ENCODE assay signal across 1 cellular context in genomic region chrX:153941331-153942252, GRCh38.
TF ChIP-seq lines count a peak whose summit lies in the region.

No MANE protein-coding gene starts in this region.

TF ChIP-seq in K562, 482 proteins besides CTCF, POLR2A, EP300 and RAD21 (continues in another document):
- TF ChIP-seq USF2 (CRISPR knock-in tag; IDR thresholded peaks at IDR 0.05) (0 out of 2 replicates have a peak, but pooled peaks have one; percentile 9), ZNF316 (IDR thresholded peaks at IDR 0.05) (peak; percentile 28; the same call in 1 of the 2 replicates), HDAC1 (IDR thresholded peaks at IDR 0.05) (0 out of 4 replicates have a peak, but pooled peaks of 1 of the 2 experiments have one; percentile 17), L3MBTL2 (IDR thresholded peaks at IDR 0.05) (peak; percentile 44; the same call in 1 of the 2 replicates), CHD1 (IDR thresholded peaks at IDR 0.05; ENCODE audit: low read length) (no peak), TEAD2 (tag; IDR thresholded peaks at IDR 0.05) (no peak), ZNF586 (CRISPR knock-in tag; conservative IDR thresholded peaks at IDR 0.05) (no peak), EP400 (IDR thresholded peaks at IDR 0.05) (peak; percentile 15; the same call in 1 of the 2 replicates), ZNF785 (CRISPR knock-in tag; IDR thresholded peaks at IDR 0.05) (no peak), MNT (conservative IDR thresholded peaks at IDR 0.05) (0 out of 4 replicates have a peak, but pooled peaks of 1 of the 2 experiments have one; percentile 24), NUFIP1 (IDR thresholded peaks at IDR 0.05; ENCODE audit: partially characterized antibody) (no peak), FOS (IDR thresholded peaks at IDR 0.05; ENCODE audit: extremely low read depth, insufficient read length) (no peak), NCOA4 (IDR thresholded peaks at IDR 0.05; ENCODE audit: partially characterized antibody) (no peak), RAD51 (IDR thresholded peaks at IDR 0.05; ENCODE audit: borderline replicate concordance, low read depth) (0 out of 2 replicates have a peak, but pooled peaks have one; percentile 17), HMG20B (CRISPR knock-in tag; IDR thresholded peaks at IDR 0.05) (no peak), SETDB1 (IDR thresholded peaks at IDR 0.05; ENCODE audit: low read length) (no peak), KLF10 (CRISPR knock-in tag; IDR thresholded peaks at IDR 0.05) (no peak), ELF2 (CRISPR knock-in tag; IDR thresholded peaks at IDR 0.05) (no peak), ZNF655 (CRISPR knock-in tag; IDR thresholded peaks at IDR 0.05) (no peak), NFE2 (IDR thresholded peaks at IDR 0.05; ENCODE audit: low read depth) (peak; percentile 49)
- TF ChIP-seq, protein P1, sequence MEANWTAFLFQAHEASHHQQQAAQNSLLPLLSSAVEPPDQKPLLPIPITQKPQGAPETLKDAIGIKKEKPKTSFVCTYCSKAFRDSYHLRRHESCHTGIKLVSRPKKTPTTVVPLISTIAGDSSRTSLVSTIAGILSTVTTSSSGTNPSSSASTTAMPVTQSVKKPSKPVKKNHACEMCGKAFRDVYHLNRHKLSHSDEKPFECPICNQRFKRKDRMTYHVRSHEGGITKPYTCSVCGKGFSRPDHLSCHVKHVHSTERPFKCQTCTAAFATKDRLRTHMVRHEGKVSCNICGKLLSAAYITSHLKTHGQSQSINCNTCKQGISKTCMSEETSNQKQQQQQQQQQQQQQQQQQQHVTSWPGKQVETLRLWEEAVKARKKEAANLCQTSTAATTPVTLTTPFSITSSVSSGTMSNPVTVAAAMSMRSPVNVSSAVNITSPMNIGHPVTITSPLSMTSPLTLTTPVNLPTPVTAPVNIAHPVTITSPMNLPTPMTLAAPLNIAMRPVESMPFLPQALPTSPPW (CRISPR knock-in tag; IDR thresholded peaks at IDR 0.05), result 0 out of 2 replicates have a peak, but pooled peaks have one; percentile 27
- TF ChIP-seq, protein P2, sequence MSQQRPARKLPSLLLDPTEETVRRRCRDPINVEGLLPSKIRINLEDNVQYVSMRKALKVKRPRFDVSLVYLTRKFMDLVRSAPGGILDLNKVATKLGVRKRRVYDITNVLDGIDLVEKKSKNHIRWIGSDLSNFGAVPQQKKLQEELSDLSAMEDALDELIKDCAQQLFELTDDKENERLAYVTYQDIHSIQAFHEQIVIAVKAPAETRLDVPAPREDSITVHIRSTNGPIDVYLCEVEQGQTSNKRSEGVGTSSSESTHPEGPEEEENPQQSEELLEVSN (IDR thresholded peaks at IDR 0.05; ENCODE audit: borderline replicate concordance in 1 of 2, extremely low read depth in 1 of 2, insufficient read depth in 1 of 2, insufficient read length in 1 of 2, low read depth in 1 of 2, low read length in 1 of 2, poor library complexity in 1 of 2, severe bottlenecking in 1 of 2), result peak; percentile 13 to 50
- TF ChIP-seq, protein P3, sequence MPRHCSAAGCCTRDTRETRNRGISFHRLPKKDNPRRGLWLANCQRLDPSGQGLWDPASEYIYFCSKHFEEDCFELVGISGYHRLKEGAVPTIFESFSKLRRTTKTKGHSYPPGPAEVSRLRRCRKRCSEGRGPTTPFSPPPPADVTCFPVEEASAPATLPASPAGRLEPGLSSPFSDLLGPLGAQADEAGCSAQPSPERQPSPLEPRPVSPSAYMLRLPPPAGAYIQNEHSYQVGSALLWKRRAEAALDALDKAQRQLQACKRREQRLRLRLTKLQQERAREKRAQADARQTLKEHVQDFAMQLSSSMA (CRISPR knock-in tag; IDR thresholded peaks at IDR 0.05), result no peak
- TF ChIP-seq, protein P4, sequence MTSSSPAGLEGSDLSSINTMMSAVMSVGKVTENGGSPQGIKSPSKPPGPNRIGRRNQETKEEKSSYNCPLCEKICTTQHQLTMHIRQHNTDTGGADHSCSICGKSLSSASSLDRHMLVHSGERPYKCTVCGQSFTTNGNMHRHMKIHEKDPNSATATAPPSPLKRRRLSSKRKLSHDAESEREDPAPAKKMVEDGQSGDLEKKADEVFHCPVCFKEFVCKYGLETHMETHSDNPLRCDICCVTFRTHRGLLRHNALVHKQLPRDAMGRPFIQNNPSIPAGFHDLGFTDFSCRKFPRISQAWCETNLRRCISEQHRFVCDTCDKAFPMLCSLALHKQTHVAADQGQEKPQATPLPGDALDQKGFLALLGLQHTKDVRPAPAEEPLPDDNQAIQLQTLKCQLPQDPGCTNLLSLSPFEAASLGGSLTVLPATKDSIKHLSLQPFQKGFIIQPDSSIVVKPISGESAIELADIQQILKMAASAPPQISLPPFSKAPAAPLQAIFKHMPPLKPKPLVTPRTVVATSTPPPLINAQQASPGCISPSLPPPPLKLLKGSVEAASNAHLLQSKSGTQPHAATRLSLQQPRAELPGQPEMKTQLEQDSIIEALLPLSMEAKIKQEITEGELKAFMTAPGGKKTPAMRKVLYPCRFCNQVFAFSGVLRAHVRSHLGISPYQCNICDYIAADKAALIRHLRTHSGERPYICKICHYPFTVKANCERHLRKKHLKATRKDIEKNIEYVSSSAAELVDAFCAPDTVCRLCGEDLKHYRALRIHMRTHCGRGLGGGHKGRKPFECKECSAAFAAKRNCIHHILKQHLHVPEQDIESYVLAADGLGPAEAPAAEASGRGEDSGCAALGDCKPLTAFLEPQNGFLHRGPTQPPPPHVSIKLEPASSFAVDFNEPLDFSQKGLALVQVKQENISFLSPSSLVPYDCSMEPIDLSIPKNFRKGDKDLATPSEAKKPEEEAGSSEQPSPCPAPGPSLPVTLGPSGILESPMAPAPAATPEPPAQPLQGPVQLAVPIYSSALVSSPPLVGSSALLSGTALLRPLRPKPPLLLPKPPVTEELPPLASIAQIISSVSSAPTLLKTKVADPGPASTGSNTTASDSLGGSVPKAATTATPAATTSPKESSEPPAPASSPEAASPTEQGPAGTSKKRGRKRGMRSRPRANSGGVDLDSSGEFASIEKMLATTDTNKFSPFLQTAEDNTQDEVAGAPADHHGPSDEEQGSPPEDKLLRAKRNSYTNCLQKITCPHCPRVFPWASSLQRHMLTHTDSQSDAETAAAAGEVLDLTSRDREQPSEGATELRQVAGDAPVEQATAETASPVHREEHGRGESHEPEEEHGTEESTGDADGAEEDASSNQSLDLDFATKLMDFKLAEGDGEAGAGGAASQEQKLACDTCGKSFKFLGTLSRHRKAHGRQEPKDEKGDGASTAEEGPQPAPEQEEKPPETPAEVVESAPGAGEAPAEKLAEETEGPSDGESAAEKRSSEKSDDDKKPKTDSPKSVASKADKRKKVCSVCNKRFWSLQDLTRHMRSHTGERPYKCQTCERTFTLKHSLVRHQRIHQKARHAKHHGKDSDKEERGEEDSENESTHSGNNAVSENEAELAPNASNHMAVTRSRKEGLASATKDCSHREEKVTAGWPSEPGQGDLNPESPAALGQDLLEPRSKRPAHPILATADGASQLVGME (CRISPR knock-in tag; IDR thresholded peaks at IDR 0.05), result no peak
- TF ChIP-seq, protein P5, sequence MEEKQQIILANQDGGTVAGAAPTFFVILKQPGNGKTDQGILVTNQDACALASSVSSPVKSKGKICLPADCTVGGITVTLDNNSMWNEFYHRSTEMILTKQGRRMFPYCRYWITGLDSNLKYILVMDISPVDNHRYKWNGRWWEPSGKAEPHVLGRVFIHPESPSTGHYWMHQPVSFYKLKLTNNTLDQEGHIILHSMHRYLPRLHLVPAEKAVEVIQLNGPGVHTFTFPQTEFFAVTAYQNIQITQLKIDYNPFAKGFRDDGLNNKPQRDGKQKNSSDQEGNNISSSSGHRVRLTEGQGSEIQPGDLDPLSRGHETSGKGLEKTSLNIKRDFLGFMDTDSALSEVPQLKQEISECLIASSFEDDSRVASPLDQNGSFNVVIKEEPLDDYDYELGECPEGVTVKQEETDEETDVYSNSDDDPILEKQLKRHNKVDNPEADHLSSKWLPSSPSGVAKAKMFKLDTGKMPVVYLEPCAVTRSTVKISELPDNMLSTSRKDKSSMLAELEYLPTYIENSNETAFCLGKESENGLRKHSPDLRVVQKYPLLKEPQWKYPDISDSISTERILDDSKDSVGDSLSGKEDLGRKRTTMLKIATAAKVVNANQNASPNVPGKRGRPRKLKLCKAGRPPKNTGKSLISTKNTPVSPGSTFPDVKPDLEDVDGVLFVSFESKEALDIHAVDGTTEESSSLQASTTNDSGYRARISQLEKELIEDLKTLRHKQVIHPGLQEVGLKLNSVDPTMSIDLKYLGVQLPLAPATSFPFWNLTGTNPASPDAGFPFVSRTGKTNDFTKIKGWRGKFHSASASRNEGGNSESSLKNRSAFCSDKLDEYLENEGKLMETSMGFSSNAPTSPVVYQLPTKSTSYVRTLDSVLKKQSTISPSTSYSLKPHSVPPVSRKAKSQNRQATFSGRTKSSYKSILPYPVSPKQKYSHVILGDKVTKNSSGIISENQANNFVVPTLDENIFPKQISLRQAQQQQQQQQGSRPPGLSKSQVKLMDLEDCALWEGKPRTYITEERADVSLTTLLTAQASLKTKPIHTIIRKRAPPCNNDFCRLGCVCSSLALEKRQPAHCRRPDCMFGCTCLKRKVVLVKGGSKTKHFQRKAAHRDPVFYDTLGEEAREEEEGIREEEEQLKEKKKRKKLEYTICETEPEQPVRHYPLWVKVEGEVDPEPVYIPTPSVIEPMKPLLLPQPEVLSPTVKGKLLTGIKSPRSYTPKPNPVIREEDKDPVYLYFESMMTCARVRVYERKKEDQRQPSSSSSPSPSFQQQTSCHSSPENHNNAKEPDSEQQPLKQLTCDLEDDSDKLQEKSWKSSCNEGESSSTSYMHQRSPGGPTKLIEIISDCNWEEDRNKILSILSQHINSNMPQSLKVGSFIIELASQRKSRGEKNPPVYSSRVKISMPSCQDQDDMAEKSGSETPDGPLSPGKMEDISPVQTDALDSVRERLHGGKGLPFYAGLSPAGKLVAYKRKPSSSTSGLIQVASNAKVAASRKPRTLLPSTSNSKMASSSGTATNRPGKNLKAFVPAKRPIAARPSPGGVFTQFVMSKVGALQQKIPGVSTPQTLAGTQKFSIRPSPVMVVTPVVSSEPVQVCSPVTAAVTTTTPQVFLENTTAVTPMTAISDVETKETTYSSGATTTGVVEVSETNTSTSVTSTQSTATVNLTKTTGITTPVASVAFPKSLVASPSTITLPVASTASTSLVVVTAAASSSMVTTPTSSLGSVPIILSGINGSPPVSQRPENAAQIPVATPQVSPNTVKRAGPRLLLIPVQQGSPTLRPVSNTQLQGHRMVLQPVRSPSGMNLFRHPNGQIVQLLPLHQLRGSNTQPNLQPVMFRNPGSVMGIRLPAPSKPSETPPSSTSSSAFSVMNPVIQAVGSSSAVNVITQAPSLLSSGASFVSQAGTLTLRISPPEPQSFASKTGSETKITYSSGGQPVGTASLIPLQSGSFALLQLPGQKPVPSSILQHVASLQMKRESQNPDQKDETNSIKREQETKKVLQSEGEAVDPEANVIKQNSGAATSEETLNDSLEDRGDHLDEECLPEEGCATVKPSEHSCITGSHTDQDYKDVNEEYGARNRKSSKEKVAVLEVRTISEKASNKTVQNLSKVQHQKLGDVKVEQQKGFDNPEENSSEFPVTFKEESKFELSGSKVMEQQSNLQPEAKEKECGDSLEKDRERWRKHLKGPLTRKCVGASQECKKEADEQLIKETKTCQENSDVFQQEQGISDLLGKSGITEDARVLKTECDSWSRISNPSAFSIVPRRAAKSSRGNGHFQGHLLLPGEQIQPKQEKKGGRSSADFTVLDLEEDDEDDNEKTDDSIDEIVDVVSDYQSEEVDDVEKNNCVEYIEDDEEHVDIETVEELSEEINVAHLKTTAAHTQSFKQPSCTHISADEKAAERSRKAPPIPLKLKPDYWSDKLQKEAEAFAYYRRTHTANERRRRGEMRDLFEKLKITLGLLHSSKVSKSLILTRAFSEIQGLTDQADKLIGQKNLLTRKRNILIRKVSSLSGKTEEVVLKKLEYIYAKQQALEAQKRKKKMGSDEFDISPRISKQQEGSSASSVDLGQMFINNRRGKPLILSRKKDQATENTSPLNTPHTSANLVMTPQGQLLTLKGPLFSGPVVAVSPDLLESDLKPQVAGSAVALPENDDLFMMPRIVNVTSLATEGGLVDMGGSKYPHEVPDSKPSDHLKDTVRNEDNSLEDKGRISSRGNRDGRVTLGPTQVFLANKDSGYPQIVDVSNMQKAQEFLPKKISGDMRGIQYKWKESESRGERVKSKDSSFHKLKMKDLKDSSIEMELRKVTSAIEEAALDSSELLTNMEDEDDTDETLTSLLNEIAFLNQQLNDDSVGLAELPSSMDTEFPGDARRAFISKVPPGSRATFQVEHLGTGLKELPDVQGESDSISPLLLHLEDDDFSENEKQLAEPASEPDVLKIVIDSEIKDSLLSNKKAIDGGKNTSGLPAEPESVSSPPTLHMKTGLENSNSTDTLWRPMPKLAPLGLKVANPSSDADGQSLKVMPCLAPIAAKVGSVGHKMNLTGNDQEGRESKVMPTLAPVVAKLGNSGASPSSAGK (IDR thresholded peaks at IDR 0.05), result peak; percentile 62
